8 cellular contexts compared by ENCODE assay signal in genomic region chr5:23139338-23140171, GRCh38.
DNase-seq lines count a peak whose midpoint lies in the region; ATAC-seq, FAIRE-seq and TF ChIP-seq lines count a peak whose summit lies in the region.

No MANE protein-coding gene starts in this region.

- CTCF ChIA-PET in mammary epithelial cell (lab: Charles Lee; ENCODE audit: low non-redundant PET), result interaction anchor here (0.5 kb wide), 1 partner anchor 37 kb away, joined by 3 read pairs; no protein-coding TSS in a partner anchor
- CTCF ChIA-PET in activated CD8-positive, alpha-beta memory T cell treated with anti-CD3 and anti-CD28 coated beads, Interleukin-2, amount 10 ng/mL, durations not matched to agents 7 days and 5 days (lab: Charles Lee), result no interaction called here

- TF ChIP-seq CTCF in mammary epithelial cell (conservative IDR thresholded peaks at IDR 0.05 in 1 of 2, IDR thresholded peaks at IDR 0.05 in 1 of 2; ENCODE audit: extremely low read depth in 1 of 2, insufficient read depth in 1 of 2, low read depth in 1 of 2, low read length in 2 of 2) (peak; percentile 49 to 69), progenitor cell of endocrine pancreas (IDR thresholded peaks at IDR 0.05; ENCODE audit: unreplicated experiment) (peak; percentile 65)

- H3K36me3 Mint-ChIP-seq in progenitor cell of endocrine pancreas (ENCODE audit: insufficient read depth), result no peaks in the 10 kb centered on the region
- no peaks in the 10 kb centered on the region for H3K36me3 Mint-ChIP-seq in activated CD8-positive, alpha-beta memory T cell treated with anti-CD3 and anti-CD28 coated beads, Interleukin-2, amount 10 ng/mL, durations not matched to agents 7 days and 5 days

- H3K27me3 Mint-ChIP-seq in progenitor cell of endocrine pancreas, result no peaks in the 10 kb centered on the region
- no peaks in the 10 kb centered on the region for H3K27me3 Mint-ChIP-seq in activated CD8-positive, alpha-beta memory T cell treated with anti-CD3 and anti-CD28 coated beads, Interleukin-2, amount 10 ng/mL, durations not matched to agents 7 days and 5 days

- H3K27ac ChIP-seq in mammary epithelial cell (ENCODE audit: insufficient read depth, low read depth, low read length), result no peak overlapping the region

- H3K4me2 ChIP-seq in mammary epithelial cell (ENCODE audit: insufficient read depth, low read depth, low read length), result no peak overlapping the region

- intact Hi-C loops in mammary epithelial cell (cut with micrococcal nuclease), result loop anchor here (1.0 to 5.0 kb wide), 3 partner anchors 251 to 1322 kb away; no protein-coding TSS in a partner anchor

- DNase-seq in NCI-H2081 treated with DMSO at 0.1 percent for 48 hours (lab: John Stamatoyannopoulos, UW), result peak; percentile 77
- peak; percentile 7 for DNase-seq in mammary epithelial cell
- no peak for DNase-seq in progenitor cell of endocrine pancreas (ENCODE audit: low spot score, unreplicated experiment)
- no peak for DNase-seq in T1000 (lab: John Stamatoyannopoulos, UW)
- DNase-seq in NCI-H187 treated with DMSO at 0.1 percent for 48 hours (lab: John Stamatoyannopoulos, UW), result no peak
- no peak for DNase-seq in activated CD8-positive, alpha-beta memory T cell treated with anti-CD3 and anti-CD28 coated beads, Interleukin-2, amount 10 ng/mL, durations not matched to agents 7 days and 5 days

- H2AFZ ChIP-seq in mammary epithelial cell (ENCODE audit: low read depth, low read length), result no peak overlapping the region

- H3K4me1 Mint-ChIP-seq in progenitor cell of endocrine pancreas (ENCODE audit: low read depth), result peaks cover 3% of the 10 kb centered on the region
- no peaks in the 10 kb centered on the region for H3K4me1 Mint-ChIP-seq in activated CD8-positive, alpha-beta memory T cell treated with anti-CD3 and anti-CD28 coated beads, Interleukin-2, amount 10 ng/mL, durations not matched to agents 7 days and 5 days

- no peak overlapping the region for H3K4me3 ChIP-seq in mammary epithelial cell (replicated peaks in 1 of 3; ENCODE audit: insufficient read depth in 1 of 3, low read depth in 2 of 3, low read length in 3 of 3)

- no peaks in the 10 kb centered on the region for H4K20me1 ChIP-seq in mammary epithelial cell (ENCODE audit: insufficient read depth, low read length)

- H3K9ac ChIP-seq in mammary epithelial cell (ENCODE audit: insufficient read depth, low read length), result no peak overlapping the region

- H3K79me2 ChIP-seq in mammary epithelial cell (ENCODE audit: insufficient read depth, low read length), result no peaks in the 10 kb centered on the region

- no peaks in the 10 kb centered on the region for H3K4me1 ChIP-seq in mammary epithelial cell (ENCODE audit: insufficient read depth, low read length)

- peak; percentile 54 for ATAC-seq in GM21515 (IDR thresholded peaks at IDR 0.05; ENCODE audit: unreplicated experiment)
- ATAC-seq in activated CD8-positive, alpha-beta memory T cell treated with anti-CD3 and anti-CD28 coated beads, Interleukin-2, amount 10 ng/mL, durations not matched to agents 7 days and 5 days, result no peak

- no TSS peak for BruUV-seq in mammary epithelial cell (replicated peaks; lab: Mats Ljungman, UMichigan)

- in situ Hi-C loops in mammary epithelial cell (cut with MboI; ENCODE audit: low sequenced_read_pairs in 2 of 2), result loop anchor here in 1 of 2 donors (25.0 kb wide), 2 partner anchors 252 to 1227 kb away; no protein-coding TSS in a partner anchor

- H3K9me3 Mint-ChIP-seq in progenitor cell of endocrine pancreas (ENCODE audit: low read depth), result peaks cover 14% of the 10 kb centered on the region
- H3K9me3 Mint-ChIP-seq in activated CD8-positive, alpha-beta memory T cell treated with anti-CD3 and anti-CD28 coated beads, Interleukin-2, amount 10 ng/mL, durations not matched to agents 7 days and 5 days (ENCODE audit: low read depth), result peaks cover 6% of the 10 kb centered on the region

- no peak overlapping the region for H3K27ac Mint-ChIP-seq in progenitor cell of endocrine pancreas
- H3K27ac Mint-ChIP-seq in activated CD8-positive, alpha-beta memory T cell treated with anti-CD3 and anti-CD28 coated beads, Interleukin-2, amount 10 ng/mL, durations not matched to agents 7 days and 5 days, result no peak overlapping the region

- 3% methylated on average over 4 of the region's 4 CpGs for WGBS in mammary epithelial cell (ENCODE audit: low coverage, missing lambda C conversion rate)

- FAIRE-seq in A204.1 (lab: Jason Lieb, UNC), result peak; percentile 93

- H3K4me3 Mint-ChIP-seq in progenitor cell of endocrine pancreas (ENCODE audit: low read depth), result no peak overlapping the region
- H3K4me3 Mint-ChIP-seq in activated CD8-positive, alpha-beta memory T cell treated with anti-CD3 and anti-CD28 coated beads, Interleukin-2, amount 10 ng/mL, durations not matched to agents 7 days and 5 days, result no peak overlapping the region

- dilution Hi-C loops in mammary epithelial cell (cut with HindIII; ENCODE audit: low sequenced_read_pairs), result no loop called here

- H3K27me3 ChIP-seq in mammary epithelial cell (ENCODE audit: insufficient read depth, low read length), result no peaks in the 10 kb centered on the region

- no peaks in the 10 kb centered on the region for H3K36me3 ChIP-seq in mammary epithelial cell (ENCODE audit: insufficient read depth, low read length)

- no peaks in the 10 kb centered on the region for H3K9me3 ChIP-seq in mammary epithelial cell (replicated peaks; ENCODE audit: insufficient read depth, low read length)

Comparison
In these comparisons a context has a peak if more than half of its experiments do, and no peak if none do; other contexts are left out.
1. DNase-seq: peak in NCI-H2081 treated with DMSO at 0.1 percent for 48 hours (single experiment) and mammary epithelial cell (single experiment); none in progenitor cell of endocrine pancreas (single experiment), T1000 (single experiment), NCI-H187 treated with DMSO at 0.1 percent for 48 hours (single experiment) and activated CD8-positive, alpha-beta memory T cell treated with anti-CD3 and anti-CD28 coated beads, Interleukin-2, amount 10 ng/mL, durations not matched to agents 7 days and 5 days (single experiment).